Comparison of ENCODE assay signal across 8 cellular contexts in genomic region chr2:55419514-55420243, GRCh38. TPM values are rescaled to one million over a fixed set of nuclear protein-coding genes. Genes with fewer than 3 reads are reported as not detected.
DNase-seq lines count a peak whose midpoint lies in the region; ATAC-seq and TF ChIP-seq lines count a peak whose summit lies in the region.

Gene CCDC88A (minus strand): TSS chr2:55419856. CDS start chr2:55419079, 777 bp downstream.

- TF ChIP-seq CTCF in MM.1S (IDR thresholded peaks at IDR 0.05; ENCODE audit: low read length) (no peak; the same call in 1 of the 2 replicates), foreskin keratinocyte (conservative IDR thresholded peaks at IDR 0.05) (peak; percentile 48), neural progenitor cell (IDR thresholded peaks at IDR 0.05) (peak; percentile 20)

- H3K9me3 ChIP-seq in HAP-1 (no peaks in the 10 kb centered on the region), MM.1S (replicated peaks; ENCODE audit: insufficient read depth, low read length) (no peaks in the 10 kb centered on the region), neural progenitor cell (ENCODE audit: low read depth) (no peaks in the 10 kb centered on the region), stomach smooth muscle (ENCODE audit: control insufficient read depth in 2 of 2, low read length in 2 of 2) (no peaks in the 10 kb centered on the region)

- H3K79me2 ChIP-seq in MM.1S (ENCODE audit: low read length), result no peaks in the 10 kb centered on the region
- H3K79me2 ChIP-seq in neural progenitor cell (ENCODE audit: low read depth), result peaks cover 46% of the 10 kb centered on the region

- peaks cover 2% of the 10 kb centered on the region for H3K36me3 Mint-ChIP-seq in neural progenitor cell

- no peaks in the 10 kb centered on the region for H3K9me3 Mint-ChIP-seq in neural progenitor cell

- H3K36me3 ChIP-seq in HAP-1 (replicated peaks) (no peaks in the 10 kb centered on the region), MM.1S (replicated peaks; ENCODE audit: insufficient read depth, low read length) (no peaks in the 10 kb centered on the region), neural progenitor cell (no peaks in the 10 kb centered on the region), stomach smooth muscle (ENCODE audit: control insufficient read depth in 2 of 2, insufficient read depth in 2 of 2, low read length in 2 of 2) (no peaks in the 10 kb centered on the region)

- H3K4me3 ChIP-seq in HAP-1 (peak within 1 kb of the TSS; percentile 89), MM.1S (ENCODE audit: low read length) (peak within 1 kb of the TSS; percentile 75), neural progenitor cell (peak within 1 kb of the TSS; percentile 93), stomach smooth muscle (ENCODE audit: low read length in 2 of 2) (peak within 1 kb of the TSS; percentile 91 to 92)

- H2AFZ ChIP-seq in MM.1S (ENCODE audit: low read length) (peak within 1 kb of the TSS; percentile 73), neural progenitor cell (replicated peaks) (peak within 1 kb of the TSS; percentile 71)

- peaks cover 29% of the 10 kb centered on the region for H3K4me1 Mint-ChIP-seq in neural progenitor cell

- peaks cover 19% of the 10 kb centered on the region for H3K4me1 ChIP-seq in HAP-1
- H3K4me1 ChIP-seq in MM.1S (ENCODE audit: low read length), result peaks cover 19% of the 10 kb centered on the region
- peaks cover 10% of the 10 kb centered on the region for H3K4me1 ChIP-seq in foreskin keratinocyte
- peaks cover 16% of the 10 kb centered on the region for H3K4me1 ChIP-seq in neural progenitor cell
- H3K4me1 ChIP-seq in stomach smooth muscle (ENCODE audit: control insufficient read depth, insufficient read depth, low read length), result no peaks in the 10 kb centered on the region

- peak within 1 kb of the TSS; percentile 89 for H3K27ac Mint-ChIP-seq in neural progenitor cell

- DNase-seq in GDM1 (lab: John Stamatoyannopoulos, UW) (peak; percentile 97), HAP-1 (ENCODE audit: low spot score in 2 of 2) (peak; percentile 89 to 99), MM.1S (peak; percentile 70), SHP77 treated with DMSO at 0.1 percent for 48 hours (lab: John Stamatoyannopoulos, UW) (peak; percentile 99), activated gamma-delta T cell treated with Interleukin-2 at 50 U/mL for 16 hours (peak; percentile 81), foreskin keratinocyte (peak; percentile 82 to 90), neural progenitor cell (ENCODE audit: low spot score) (peak; percentile 98)

- H3K27me3 Mint-ChIP-seq in neural progenitor cell (ENCODE audit: insufficient read depth, low read depth), result peaks cover 6% of the 10 kb centered on the region

- H3K4me2 ChIP-seq in MM.1S (ENCODE audit: low read depth, low read length) (peak within 1 kb of the TSS; percentile 78), neural progenitor cell (peak within 1 kb of the TSS; percentile 88)

- H3K9ac ChIP-seq in MM.1S (ENCODE audit: low read length) (peak within 1 kb of the TSS; percentile 45; the same call in 1 of the 2 replicates), neural progenitor cell (peak within 1 kb of the TSS; percentile 84), stomach smooth muscle (ENCODE audit: low read length in 2 of 2) (peak within 1 kb of the TSS; percentile 84 to 92)

- peak; percentile 92 for ATAC-seq in foreskin keratinocyte

- H3F3A ChIP-seq in MM.1S (ENCODE audit: insufficient read depth, low read length), result peaks cover 21% of the 10 kb centered on the region
- peaks cover 9% of the 10 kb centered on the region for H3F3A ChIP-seq in neural progenitor cell (ENCODE audit: low read depth)

- no peaks in the 10 kb centered on the region for H3K9me2 ChIP-seq in MM.1S (replicated peaks; ENCODE audit: insufficient read depth, low read length)

- H3K4me3 Mint-ChIP-seq in neural progenitor cell, result peak within 1 kb of the TSS; percentile 97

- in situ Hi-C loops in HAP-1 (cut with MboI; ENCODE audit: low sequenced_read_pairs), result no loop called here

- no peak within 1 kb of the TSS for H3K27ac ChIP-seq in MM.1S (ENCODE audit: low read length)
- H3K27ac ChIP-seq in foreskin keratinocyte, result peak within 1 kb of the TSS; percentile 44
- peak within 1 kb of the TSS; percentile 96 for H3K27ac ChIP-seq in neural progenitor cell
- peak within 1 kb of the TSS; percentile 81 for H3K27ac ChIP-seq in stomach smooth muscle (ENCODE audit: low read length)

- H3K27me3 ChIP-seq in HAP-1 (ENCODE audit: low read depth) (no peaks in the 10 kb centered on the region), MM.1S (replicated peaks; ENCODE audit: insufficient read depth, low read length) (peaks cover 30% of the 10 kb centered on the region), foreskin keratinocyte (no peaks in the 10 kb centered on the region), neural progenitor cell (no peaks in the 10 kb centered on the region), stomach smooth muscle (ENCODE audit: control insufficient read depth in 1 of 2, insufficient read depth in 2 of 2, low read length in 2 of 2) (no peaks in the 10 kb centered on the region)

- H4K20me1 ChIP-seq in MM.1S (ENCODE audit: insufficient read depth, low read length) (no peaks in the 10 kb centered on the region), neural progenitor cell (ENCODE audit: low read depth) (peaks cover 7% of the 10 kb centered on the region)

RNA-seq across cellular contexts. Expression of gene CCDC88A, which starts in this region (rescaled TPM):
- 31.9 and 33.2 TPM in 2 replicates for total RNA-seq in foreskin keratinocyte
- 9.7 and 9.9 TPM in 2 replicates for polyA plus RNA-seq in foreskin keratinocyte
- 123 and 182 TPM in 2 replicates for total RNA-seq in neural progenitor cell (ENCODE audit: low replicate concordance)
